Comparison of ENCODE assay signal across 8 cellular contexts in genomic region chr1:43990271-43991199, GRCh38. TPM values are rescaled to one million over a fixed set of nuclear protein-coding genes. Genes with fewer than 3 reads are reported as not detected.
A peak's percentile ranks its signal among the peaks of the same experiment; 100 is the strongest.
DNase-seq lines count a peak whose midpoint lies in the region; ATAC-seq, FAIRE-seq and TF ChIP-seq lines count a peak whose summit lies in the region.

No MANE protein-coding gene starts in this region.

- FAIRE-seq in GM12891 (lab: Jason Lieb, UNC), result no peak

- 0 out of 2 replicates have a peak, but pooled peaks have one; percentile 10 for TF ChIP-seq CTCF in AG10803 (conservative IDR thresholded peaks at IDR 0.05; ENCODE audit: low read length)
- TF ChIP-seq CTCF in cardiac fibroblast (IDR thresholded peaks at IDR 0.05; ENCODE audit: low read depth, low read length), result no peak
- no peak for TF ChIP-seq CTCF in mucosa of descending colon (IDR thresholded peaks at IDR 0.05)

- no peaks in the 10 kb centered on the region for H3K36me3 ChIP-seq in mucosa of descending colon (ENCODE audit: low read depth)

- no peaks in the 10 kb centered on the region for H3K9me3 ChIP-seq in mucosa of descending colon

- H3K4me1 Mint-ChIP-seq in IgD-negative memory B cell, result peaks cover 19 to 22% (median 20%) of the 10 kb centered on the region in 3 donors

- H3K27ac Mint-ChIP-seq in IgD-negative memory B cell, result peak overlapping the region; percentile 67 to 72 (median 67)

- intact Hi-C loops in mucosa of descending colon (cut with DNase I, micrococcal nuclease), result no loop called here

- ATAC-seq in mucosa of descending colon (no peak), GM18502 (IDR thresholded peaks at IDR 0.05; ENCODE audit: poor library complexity, unreplicated experiment) (no peak), GM19455 (IDR thresholded peaks at IDR 0.05; ENCODE audit: unreplicated experiment) (no peak)

- H3K27me3 Mint-ChIP-seq in IgD-negative memory B cell, result no peaks in the 10 kb centered on the region

- H3K4me3 ChIP-seq in AG10803 (ENCODE audit: low read length), result peak overlapping the region; percentile 75
- peak overlapping the region; percentile 64 to 74 for H3K4me3 ChIP-seq in cardiac fibroblast (replicated peaks in 1 of 2; ENCODE audit: low read depth in 2 of 2, low read length in 2 of 2)
- no peak overlapping the region for H3K4me3 ChIP-seq in mucosa of descending colon

- H3K36me3 Mint-ChIP-seq in IgD-negative memory B cell, result peaks cover 3% of the 10 kb centered on the region

- H3K9me3 Mint-ChIP-seq in IgD-negative memory B cell, result no peaks in the 10 kb centered on the region

- H3K4me3 Mint-ChIP-seq in IgD-negative memory B cell, result peak overlapping the region; percentile 89 to 99 (median 96)

- peaks cover 17% of the 10 kb centered on the region for H3K4me1 ChIP-seq in mucosa of descending colon (ENCODE audit: low read depth)

- DNase-seq in AG10803 (ENCODE audit: low read depth) (no peak), cardiac fibroblast (ENCODE audit: low read depth in 2 of 2) (no peak), mucosa of descending colon (peak in 2 of 3 donors; percentile 48 to 61), GM12891 (ENCODE audit: insufficient read length, low spot score) (no peak), NAMALWA (ENCODE audit: low spot score) (no peak)

- no peak for TF ChIP-seq POLR2A in GM12891 (IDR thresholded peaks at IDR 0.05; ENCODE audit: low read depth, low read length)

TF ChIP-seq in GM12891, 5 proteins besides CTCF, POLR2A, EP300 and RAD21:
- TF ChIP-seq SPI1 (IDR thresholded peaks at IDR 0.05; ENCODE audit: low read depth, low read length), result no peak
- no peak for TF ChIP-seq PAX5 (IDR thresholded peaks at IDR 0.05; ENCODE audit: insufficient read depth, low read length, severe bottlenecking)
- TF ChIP-seq POU2F2 (IDR thresholded peaks at IDR 0.05; ENCODE audit: low read depth, low read length), result no peak
- TF ChIP-seq POLR2AphosphoS5 (IDR thresholded peaks at IDR 0.05; ENCODE audit: low read depth, low read length), result no peak
- no peak for TF ChIP-seq TAF1 (IDR thresholded peaks at IDR 0.05; ENCODE audit: low read depth, low read length)
TF ChIP-seq in GM12891: peak in this region for 0.

RNA-seq across cellular contexts. Expression of gene CCDC24, which starts 0.9 kb away (rescaled TPM):
- polyA plus RNA-seq in IgD-negative memory B cell, result 5.3 TPM
- total RNA-seq in mucosa of descending colon, result 10 to 100 TPM; 13.4 to 19.6 (median 16.9) TPM
- 1.6 TPM for polyA plus RNA-seq in GM12891 (2012; ENCODE audit: low read depth, missing spikeins)

RNA-seq across cellular contexts. Expression of gene B4GALT2, which starts 11.5 kb away (rescaled TPM):
- polyA plus RNA-seq in IgD-negative memory B cell, result 1.0 TPM
- total RNA-seq in mucosa of descending colon, result 10 to 100 TPM; 20.0 to 33.6 (median 28.1) TPM
- 15.6 TPM for polyA plus RNA-seq in GM12891 (2012; ENCODE audit: low read depth, missing spikeins)

RNA-seq across cellular contexts. Expression of gene ATP6V0B, which starts 15.8 kb away (rescaled TPM):
- polyA plus RNA-seq in IgD-negative memory B cell, result 261 TPM
- total RNA-seq in mucosa of descending colon, result 100 to 1,000 TPM; 116 to 184 (median 158) TPM
- 66.5 TPM for polyA plus RNA-seq in GM12891 (2012; ENCODE audit: low read depth, missing spikeins)

RNA-seq across cellular contexts. Expression of gene DPH2, which starts 20.7 kb away (rescaled TPM):
- 38.4 TPM for polyA plus RNA-seq in IgD-negative memory B cell
- 10 to 100 TPM; 16.5 to 23.3 (median 17.9) TPM for total RNA-seq in mucosa of descending colon
- 25.5 TPM for polyA plus RNA-seq in GM12891 (2012; ENCODE audit: low read depth, missing spikeins)

RNA-seq across cellular contexts. Expression of gene SLC6A9, which starts 40.7 kb away (rescaled TPM):
- 0.19 TPM for polyA plus RNA-seq in IgD-negative memory B cell
- total RNA-seq in mucosa of descending colon, result 10 to 100 TPM; 21.1 to 52.5 (median 38.1) TPM
- polyA plus RNA-seq in GM12891 (2012; ENCODE audit: low read depth, missing spikeins), result 0.72 TPM

Comparison
In these comparisons a context has a peak if more than half of its experiments do, and no peak if none do; other contexts are left out.
1. DNase-seq: peak in mucosa of descending colon (2 of 3); none in AG10803 (single experiment), cardiac fibroblast (0 of 2), GM12891 (single experiment) and NAMALWA (single experiment).